In the genomic region with DNA sequence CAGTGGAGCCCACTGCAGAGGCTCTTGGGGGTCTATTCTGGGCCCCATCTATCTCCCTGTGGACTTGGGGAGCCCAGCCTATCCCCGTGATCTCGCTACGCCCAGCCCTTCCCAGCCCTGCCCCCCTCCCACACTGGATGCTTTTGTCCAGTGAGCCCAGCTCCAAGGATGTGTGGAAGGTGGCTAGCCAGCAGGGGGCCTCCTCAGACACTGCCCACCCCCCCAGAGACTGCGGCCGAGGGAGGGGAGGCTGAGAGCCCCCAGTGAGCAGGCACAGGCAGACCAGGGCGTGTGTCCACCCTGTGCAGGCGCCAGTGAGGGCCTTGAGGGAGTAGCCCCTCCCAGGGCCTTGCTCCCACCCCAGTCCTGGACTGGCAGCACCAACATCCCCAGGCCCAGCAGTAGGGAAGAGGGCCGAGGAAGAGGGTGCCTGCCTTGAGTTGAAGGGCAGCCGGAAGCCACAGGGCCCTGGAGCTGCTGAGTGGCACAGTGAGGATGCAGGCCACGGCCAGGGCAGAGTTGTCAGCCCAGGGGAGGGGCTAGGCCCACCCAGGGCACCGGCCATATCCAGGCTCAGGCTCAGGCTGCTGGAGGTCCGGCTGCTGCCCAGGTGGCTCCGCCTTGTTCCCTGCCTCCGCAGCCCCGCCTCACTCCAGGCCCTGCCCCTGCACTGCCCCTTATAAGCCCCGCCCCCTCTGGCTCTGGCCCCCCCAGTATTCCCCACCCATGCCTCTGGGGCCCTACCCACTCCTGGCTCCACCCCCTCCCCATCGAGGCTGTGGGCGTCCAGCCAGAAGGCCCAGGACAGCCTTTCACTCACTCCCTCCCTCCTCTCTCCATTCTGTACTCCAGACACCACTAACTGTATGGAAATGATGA, we compare ENCODE assay signal across 8 cellular contexts. TPM values are rescaled to one million over a fixed set of nuclear protein-coding genes. Genes with fewer than 3 reads are reported as not detected.
DNase-seq lines count a peak whose midpoint lies in the region; ATAC-seq, FAIRE-seq and TF ChIP-seq lines count a peak whose summit lies in the region.

No MANE protein-coding gene starts in this region.

- H3K4me1 ChIP-seq in A549, result peaks cover 6% of the 10 kb centered on the region; the same call in 1 of the 3 replicates
- no peaks in the 10 kb centered on the region for H3K4me1 ChIP-seq in KMS-11 (ENCODE audit: low read depth, poor library complexity, severe bottlenecking)
- H3K4me1 ChIP-seq in GM12878 (ENCODE audit: control insufficient read depth, insufficient read depth, low read length), result no peaks in the 10 kb centered on the region

- FAIRE-seq in A549 (lab: Jason Lieb, UNC), result no peak
- no peak for FAIRE-seq in GM12878 (lab: Jason Lieb, UNC)

- TF ChIP-seq EP300 in A549 (IDR thresholded peaks at IDR 0.05) (no peak), GM12878 (IDR thresholded peaks at IDR 0.05; ENCODE audit: borderline replicate concordance in 1 of 2, control insufficient read depth in 1 of 2, low read depth in 2 of 2, low read length in 2 of 2) (no peak)

- peak; percentile 33 to 72 for ATAC-seq in A549
- peak; percentile 13; the same call in 1 of the 3 replicates for ATAC-seq in GM12878
- no peak for ATAC-seq in activated T-cell treated with anti-CD3 and anti-CD28 coated beads, Interleukin-2, amount 50 U/mL, for 72 hours (replicated peaks in 1 of 2)
- ATAC-seq in GM19324 (IDR thresholded peaks at IDR 0.05; ENCODE audit: low FRiP score, unreplicated experiment), result no peak
- no peak for ATAC-seq in GM18873 (IDR thresholded peaks at IDR 0.05; ENCODE audit: low FRiP score, unreplicated experiment)

- H3K4me3 ChIP-seq in A549 (no peak overlapping the region), KMS-11 (IDR thresholded peaks at IDR 0.05; ENCODE audit: insufficient read depth, low read depth, low read length) (no peak overlapping the region), GM12878 (no peak overlapping the region)

- RAD21 ChIA-PET in GM12878 (lab: Charles Lee; ENCODE audit: unreplicated experiment), result interaction anchor here (0.7 kb wide), 1 partner anchor 116 kb away, joined by 3 read pairs; no protein-coding TSS in a partner anchor

- SMC1A ChIA-PET in GM12878 (lab: Charles Lee; ENCODE audit: uncharacterized antibody, unreplicated experiment), result no interaction called here

- H3K27ac Mint-ChIP-seq in activated T-cell treated with anti-CD3 and anti-CD28 coated beads, Interleukin-2, amount 50 U/mL, for 72 hours, result no peak overlapping the region

- H3K9ac ChIP-seq in KMS-11, result no peak overlapping the region
- no peak overlapping the region for H3K9ac ChIP-seq in GM12878 (ENCODE audit: control insufficient read depth, insufficient read depth, low read length)

- intact Hi-C loops in GM12878 (cut with micrococcal nuclease; ENCODE audit: unreplicated experiment), result no loop called here

- no peaks in the 10 kb centered on the region for H3K36me3 Mint-ChIP-seq in activated T-cell treated with anti-CD3 and anti-CD28 coated beads, Interleukin-2, amount 50 U/mL, for 72 hours (ENCODE audit: insufficient read depth in 2 of 2)

- no peak for TF ChIP-seq POLR2A in A549 (IDR thresholded peaks at IDR 0.05; ENCODE audit: low read length)
- no peak for TF ChIP-seq POLR2A in GM12878 (IDR thresholded peaks at IDR 0.05; ENCODE audit: low read depth, low read length)

- H3K4me3 Mint-ChIP-seq in activated T-cell treated with anti-CD3 and anti-CD28 coated beads, Interleukin-2, amount 50 U/mL, for 72 hours, result no peak overlapping the region

- H3K4me2 ChIP-seq in A549 (no peak overlapping the region), KMS-11 (no peak overlapping the region), GM12878 (ENCODE audit: control insufficient read depth, insufficient read depth) (no peak overlapping the region)

- in situ Hi-C loops in GM12878 (cut with MboI), result no loop called here

- no peaks in the 10 kb centered on the region for H3K27me3 Mint-ChIP-seq in activated T-cell treated with anti-CD3 and anti-CD28 coated beads, Interleukin-2, amount 50 U/mL, for 72 hours (ENCODE audit: low read depth)

- H3K9me3 ChIP-seq in A549, result no peaks in the 10 kb centered on the region
- H3K9me3 ChIP-seq in GM12878 (replicated peaks; ENCODE audit: control insufficient read depth, insufficient read depth, low read length), result no peaks in the 10 kb centered on the region

- POLR2A ChIA-PET in A549 (lab: Yijun Ruan, JAX) (no interaction called here), GM12878 (lab: Charles Lee) (no interaction called here)

- CTCF ChIA-PET in A549 (lab: Yijun Ruan, JAX) (interaction anchor here (0.8 kb wide), 1 partner anchor 10 kb away, joined by 3 read pairs; no protein-coding TSS in a partner anchor), GM12878 (lab: Yijun Ruan, JAX) (interaction anchor here (1.0 kb wide), 1 partner anchor 116 kb away, joined by 3 read pairs; no protein-coding TSS in a partner anchor)

- H3K9me3 Mint-ChIP-seq in activated T-cell treated with anti-CD3 and anti-CD28 coated beads, Interleukin-2, amount 50 U/mL, for 72 hours, result no peaks in the 10 kb centered on the region

- peak in 1 of 2 experiments; percentile 55 for DNase-seq in A549 (ENCODE audit: low read depth in 1 of 2, low spot score in 1 of 2)
- DNase-seq in GM12878 (ENCODE audit: low read depth, low spot score), result no peak
- DNase-seq in left kidney (ENCODE audit: low read depth, low spot score), result peak; percentile 75
- DNase-seq in NCI-H1930 (lab: John Stamatoyannopoulos, UW), result no peak
- no peak for DNase-seq in activated T-cell treated with anti-CD3 and anti-CD28 coated beads, Interleukin-2, amount 50 U/mL, for 72 hours

- WGBS in A549 (ENCODE audit: missing lambda C conversion rate), result 70% methylated on average over 13 of the region's 18 CpGs
- WGBS in GM12878 (ENCODE audit: insufficient coverage, insufficient replicate concordance, low lambda C conversion rate, missing lambda C conversion rate), result 51% methylated on average over 16 of the region's 18 CpGs

- no peaks in the 10 kb centered on the region for H3K79me2 ChIP-seq in KMS-11 (ENCODE audit: insufficient read depth, low read depth)
- H3K79me2 ChIP-seq in GM12878 (ENCODE audit: control insufficient read depth, insufficient read depth, low read length), result no peaks in the 10 kb centered on the region

- no peak for TF ChIP-seq RAD21 in A549 (conservative IDR thresholded peaks at IDR 0.05 in 1 of 2, IDR thresholded peaks at IDR 0.05 in 1 of 2)
- TF ChIP-seq RAD21 in GM12878 (IDR thresholded peaks at IDR 0.05; ENCODE audit: insufficient read depth, low read depth, low read length), result no peak

- H3K27ac ChIP-seq in A549 (peak overlapping the region in 1 of 2 experiments; percentile 7; a peak in 1 of 6 replicates), KMS-11 (no peak overlapping the region), GM12878 (ENCODE audit: control insufficient read depth, insufficient read depth) (no peak overlapping the region)

- H2AFZ ChIP-seq in KMS-11 (ENCODE audit: low read depth) (no peak overlapping the region), GM12878 (ENCODE audit: control insufficient read depth, low read depth, low read length) (no peak overlapping the region)

- H3K36me3 ChIP-seq in KMS-11 (ENCODE audit: insufficient read depth) (no peaks in the 10 kb centered on the region), GM12878 (ENCODE audit: control insufficient read depth in 2 of 2, insufficient read depth in 2 of 2, low read length in 1 of 2) (no peaks in the 10 kb centered on the region)

- H3K4me1 Mint-ChIP-seq in activated T-cell treated with anti-CD3 and anti-CD28 coated beads, Interleukin-2, amount 50 U/mL, for 72 hours (ENCODE audit: low read depth), result no peaks in the 10 kb centered on the region

- H3K27me3 ChIP-seq in KMS-11 (ENCODE audit: insufficient read depth, low read depth), result peaks cover 15% of the 10 kb centered on the region; the same call in 1 of the 2 replicates
- H3K27me3 ChIP-seq in GM12878 (replicated peaks in 1 of 2; ENCODE audit: control insufficient read depth in 2 of 2, insufficient read depth in 2 of 2, low read length in 1 of 2), result no peaks in the 10 kb centered on the region

- no TSS peak for BruUV-seq in GM12878 (replicated peaks; lab: Mats Ljungman, UMichigan)

- TF ChIP-seq CTCF in A549 (IDR thresholded peaks at IDR 0.05) (peak; percentile 18; the same call in 2 of the 3 replicates), KMS-11 (conservative IDR thresholded peaks at IDR 0.05; ENCODE audit: low read depth, low read length) (0 out of 2 replicates have a peak, but pooled peaks have one; percentile 26), GM12878 (IDR thresholded peaks at IDR 0.05 in 2 of 3, conservative IDR thresholded peaks at IDR 0.05 in 1 of 3; ENCODE audit: control insufficient read depth in 2 of 3, extremely low read depth in 1 of 3, insufficient read depth in 1 of 3, low read depth in 3 of 3, low read length in 3 of 3) (peak in 2 of 3 experiments; percentile 24 to 29; a peak in 3 of 6 replicates)

- H4K20me1 ChIP-seq in KMS-11 (ENCODE audit: insufficient read depth) (no peaks in the 10 kb centered on the region), GM12878 (ENCODE audit: control insufficient read depth, insufficient read depth) (no peaks in the 10 kb centered on the region)

TF ChIP-seq in A549, 52 proteins besides CTCF, POLR2A, EP300 and RAD21 (continues in another document):
- no peak for TF ChIP-seq TFCP2L1 (CRISPR knock-in tag; IDR thresholded peaks at IDR 0.05)

RNA-seq across cellular contexts. Expression of gene MOB2, which starts 28.0 kb away (rescaled TPM):
- polyA plus RNA-seq in A549 (2011; rRNA removed) (25.4 and 32.0 TPM in 2 replicates), A549 (2017; fragmentation: RNase III; extraction: RNeasy Plus Mini Kit Qiagen cat#74134 plus additional on column Dnase treatment) (31.9 to 38.2 TPM (median 35.2 TPM) in 3 replicates), GM12878 (2011; rRNA removed) (21.8 and 34.6 TPM in 2 replicates), GM12878 (2014; fragmentation: Illumina TruSeq; extraction: Trizol) (12.6 and 21.1 TPM in 2 replicates), GM12878 (2014; fragmentation: Nextera tagmentation; extraction: Ambion mirVana) (under 1 TPM; 0.10 to 0.49 TPM), GM12878 (2014; rRNA removed) (19.1 and 21.9 TPM in 2 replicates), GM12878 (2016; fragmentation: Nextera tagmentation; extraction: Ambion mirVana) (10 to 100 TPM; 15.8 to 17.6 TPM)
- polyA plus RNA-seq in A549 (2012; cell fraction: cytosol; rRNA removed), result 51.7 and 62.0 TPM in 2 replicates
- 69.0 and 70.7 TPM in 2 replicates for polyA plus RNA-seq in A549 (2012; cell fraction: nucleus; rRNA removed)
- 31.3 and 40.1 TPM in 2 replicates for polyA minus RNA-seq in A549 (2011; rRNA and poly(A)+ RNA removed)
- total RNA-seq in GM12878 (2013; cell fraction: nucleolus; rRNA removed), result 18.9 and 20.5 TPM in 2 replicates
- total RNA-seq in GM12878 (2014; rRNA removed) (12.2 and 12.9 TPM in 2 replicates), GM12878 (2014; rRNA removed; fragmentation: Illumina TruSeq; extraction: Trizol) (13.5 and 13.9 TPM in 2 replicates), GM12878 (2021) (15.1 and 17.3 TPM in 2 replicates)
- polyA plus RNA-seq in GM12878 (2011; ENCODE audit: low read depth), result 5.9 TPM
- 50.0 and 55.6 TPM in 2 replicates for polyA plus RNA-seq in GM12878 (2011; cell fraction: cytosol; rRNA removed)
- polyA plus RNA-seq in GM12878 (2011; cell fraction: nucleus; rRNA removed), result 52.1 and 59.3 TPM in 2 replicates
- polyA plus RNA-seq in GM12878 (2012), result 20.1 and 22.8 TPM in 2 replicates
- 30.4 and 31.2 TPM in 2 replicates for polyA minus RNA-seq in GM12878 (2011; rRNA and poly(A)+ RNA removed)
- 8.6 and 9.0 TPM in 2 replicates for polyA minus RNA-seq in GM12878 (2011; cell fraction: cytosol; rRNA and poly(A)+ RNA removed)
- polyA minus RNA-seq in GM12878 (2011; cell fraction: nucleus; rRNA and poly(A)+ RNA removed), result 11.4 and 19.9 TPM in 2 replicates
- 10 to 100 TPM; 30.7 to 31.0 TPM for total RNA-seq in activated T-cell treated with anti-CD3 and anti-CD28 coated beads, Interleukin-2, amount 50 U/mL, for 72 hours

Comparison
In these comparisons a context has a peak if more than half of its experiments do, and no peak if none do; other contexts are left out.
1. ATAC-seq: peak in A549 (2 of 2) and GM12878 (single experiment); none in activated T-cell treated with anti-CD3 and anti-CD28 coated beads, Interleukin-2, amount 50 U/mL, for 72 hours (0 of 2), GM19324 (single experiment) and GM18873 (single experiment).
2. Of the 24 proteins assayed by ChIP-seq in both GM12878 and A549: peak only in GM12878: none; only in A549: none; in both: CTCF; in neither: 23.
3. Peak in every context shown above with its lines, with median percentiles within 50 percentile points of each other: CTCF ChIP-seq.